Comparison of ENCODE assay signal across 16 cellular contexts in the genomic region with DNA sequence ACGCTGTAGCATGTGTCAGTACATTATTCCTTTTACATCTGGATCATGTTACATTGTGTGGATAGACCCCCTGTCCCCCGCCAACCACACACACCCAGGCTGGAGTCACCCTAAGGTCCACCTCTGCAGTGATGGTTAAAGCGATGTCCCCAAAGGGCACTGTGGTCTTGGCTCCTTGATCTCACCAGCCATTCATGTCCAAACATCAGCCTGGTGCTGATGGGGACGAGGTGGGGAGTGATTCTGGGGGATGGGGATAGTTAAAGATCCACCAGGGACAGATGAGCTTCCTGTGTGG. TPM values are rescaled to one million over a fixed set of nuclear protein-coding genes. Genes with fewer than 3 reads are reported as not detected.
DNase-seq lines count a peak whose midpoint lies in the region; ATAC-seq, FAIRE-seq and TF ChIP-seq lines count a peak whose summit lies in the region.
"Had no signal": no experiment of that assay in that cellular context is flagged by ENCODE, and none has a peak within 500 bp of the region (broad histone marks: within the 10 kb centered on the region; RNA-seq: fewer than 3 reads in every experiment).

No MANE protein-coding gene starts in this region.

- POLR2A ChIA-PET in activated CD8-positive, alpha-beta T cell treated with anti-CD3 and anti-CD28 coated beads, Interleukin-2, amount 10 ng/mL, durations not matched to agents 7 days and 5 days (lab: Charles Lee), result interaction anchor here (0.6 to 1.3 kb wide), 2 partner anchors 61 to 63 kb away, joined by 3 to 7 read pairs; a partner anchor contains a TSS

- no peak overlapping the region for H3K4me3 Mint-ChIP-seq in activated naive CD4-positive, alpha-beta T cell treated with anti-CD3 and anti-CD28 coated beads, Interleukin-2, amount 50 U/mL, for 24 hours
- no peak overlapping the region for H3K4me3 Mint-ChIP-seq in activated naive CD4-positive, alpha-beta T cell treated with anti-CD3 and anti-CD28 coated beads for 36 hours
- no peak overlapping the region for H3K4me3 Mint-ChIP-seq in effector memory CD8-positive, alpha-beta T cell
- H3K4me3 Mint-ChIP-seq in stimulated activated memory B cell treated with anti-CD40 and anti-IgM and Interleukin-4, amounts not matched to agents 10 μg/mL and 1 μg/mL and 100 μg/mL, for 72 hours, result no peak overlapping the region
- H3K4me3 Mint-ChIP-seq in activated CD8-positive, alpha-beta T cell treated with anti-CD3 and anti-CD28 coated beads, Interleukin-2, amount 10 ng/mL, durations not matched to agents 7 days and 5 days, result no peak overlapping the region

- peaks cover 13% of the 10 kb centered on the region for H3K36me3 Mint-ChIP-seq in activated naive CD4-positive, alpha-beta T cell treated with anti-CD3 and anti-CD28 coated beads, Interleukin-2, amount 50 U/mL, for 24 hours
- H3K36me3 Mint-ChIP-seq in activated naive CD4-positive, alpha-beta T cell treated with anti-CD3 and anti-CD28 coated beads for 36 hours (ENCODE audit: low read depth), result peaks cover 2% of the 10 kb centered on the region
- peaks cover 45% of the 10 kb centered on the region for H3K36me3 Mint-ChIP-seq in effector memory CD8-positive, alpha-beta T cell (ENCODE audit: insufficient read depth)
- H3K36me3 Mint-ChIP-seq in stimulated activated memory B cell treated with anti-CD40 and anti-IgM and Interleukin-4, amounts not matched to agents 10 μg/mL and 1 μg/mL and 100 μg/mL, for 72 hours, result peaks cover 38% of the 10 kb centered on the region
- peaks cover 34% of the 10 kb centered on the region for H3K36me3 Mint-ChIP-seq in activated CD8-positive, alpha-beta T cell treated with anti-CD3 and anti-CD28 coated beads, Interleukin-2, amount 10 ng/mL, durations not matched to agents 7 days and 5 days (ENCODE audit: low read depth)

- no peaks in the 10 kb centered on the region for H3K9me3 Mint-ChIP-seq in activated naive CD4-positive, alpha-beta T cell treated with anti-CD3 and anti-CD28 coated beads, Interleukin-2, amount 50 U/mL, for 24 hours
- no peaks in the 10 kb centered on the region for H3K9me3 Mint-ChIP-seq in activated naive CD4-positive, alpha-beta T cell treated with anti-CD3 and anti-CD28 coated beads for 36 hours
- no peaks in the 10 kb centered on the region for H3K9me3 Mint-ChIP-seq in effector memory CD8-positive, alpha-beta T cell
- no peaks in the 10 kb centered on the region for H3K9me3 Mint-ChIP-seq in stimulated activated memory B cell treated with anti-CD40 and anti-IgM and Interleukin-4, amounts not matched to agents 10 μg/mL and 1 μg/mL and 100 μg/mL, for 72 hours
- no peaks in the 10 kb centered on the region for H3K9me3 Mint-ChIP-seq in activated CD8-positive, alpha-beta T cell treated with anti-CD3 and anti-CD28 coated beads, Interleukin-2, amount 10 ng/mL, durations not matched to agents 7 days and 5 days (ENCODE audit: insufficient read depth)

- no peak for DNase-seq in activated naive CD4-positive, alpha-beta T cell treated with anti-CD3 and anti-CD28 coated beads for 36 hours
- no peak for DNase-seq in GM12891 (ENCODE audit: insufficient read length, low spot score)
- DNase-seq in effector memory CD8-positive, alpha-beta T cell, result no peak
- DNase-seq in activated CD8-positive, alpha-beta T cell treated with anti-CD3 and anti-CD28 coated beads, Interleukin-2, amount 10 ng/mL, durations not matched to agents 7 days and 5 days, result no peak
- no peak for DNase-seq in HUDEP-2 (lab: John Stamatoyannopoulos, UW; ENCODE audit: unreplicated experiment in 76 of 76)
- DNase-seq: AML-193, DMS 273 treated with DMSO at 0.1 percent for 48 hours, H7, NCI-H1930, NCI-H2171, NCI-H446 treated with DMSO at 0.1 percent for 48 hours, NCI-H748 treated with DMSO at 0.1 percent for 48 hours had no signal

- peak overlapping the region; percentile 25 for H3K27ac Mint-ChIP-seq in activated naive CD4-positive, alpha-beta T cell treated with anti-CD3 and anti-CD28 coated beads, Interleukin-2, amount 50 U/mL, for 24 hours
- H3K27ac Mint-ChIP-seq in activated naive CD4-positive, alpha-beta T cell treated with anti-CD3 and anti-CD28 coated beads for 36 hours, result no peak overlapping the region
- peak overlapping the region; percentile 21 to 85 for H3K27ac Mint-ChIP-seq in effector memory CD8-positive, alpha-beta T cell
- H3K27ac Mint-ChIP-seq in stimulated activated memory B cell treated with anti-CD40 and anti-IgM and Interleukin-4, amounts not matched to agents 10 μg/mL and 1 μg/mL and 100 μg/mL, for 72 hours, result peak overlapping the region; percentile 93
- no peak overlapping the region for H3K27ac Mint-ChIP-seq in activated CD8-positive, alpha-beta T cell treated with anti-CD3 and anti-CD28 coated beads, Interleukin-2, amount 10 ng/mL, durations not matched to agents 7 days and 5 days

- no peak for ATAC-seq in effector memory CD8-positive, alpha-beta T cell (replicated peaks)
- no peak for ATAC-seq in stimulated activated memory B cell treated with anti-CD40 and anti-IgM and Interleukin-4, amounts not matched to agents 10 μg/mL and 1 μg/mL and 100 μg/mL, for 72 hours
- no peak for ATAC-seq in activated CD8-positive, alpha-beta T cell treated with anti-CD3 and anti-CD28 coated beads, Interleukin-2, amount 10 ng/mL, durations not matched to agents 7 days and 5 days
- ATAC-seq: Panc1, Right ventricle myocardium inferior had no signal

- intact Hi-C loops in activated naive CD4-positive, alpha-beta T cell treated with anti-CD3 and anti-CD28 coated beads for 36 hours (cut with micrococcal nuclease), result no loop called here

- peak; percentile 56 for FAIRE-seq in GM12891 (lab: Jason Lieb, UNC)

- TF ChIP-seq POLR2A in GM12891 (IDR thresholded peaks at IDR 0.05; ENCODE audit: low read depth, low read length), result no peak

- H3K27me3 Mint-ChIP-seq in activated naive CD4-positive, alpha-beta T cell treated with anti-CD3 and anti-CD28 coated beads, Interleukin-2, amount 50 U/mL, for 24 hours, result no peaks in the 10 kb centered on the region
- H3K27me3 Mint-ChIP-seq in activated naive CD4-positive, alpha-beta T cell treated with anti-CD3 and anti-CD28 coated beads for 36 hours (ENCODE audit: low read depth), result no peaks in the 10 kb centered on the region
- no peaks in the 10 kb centered on the region for H3K27me3 Mint-ChIP-seq in effector memory CD8-positive, alpha-beta T cell
- H3K27me3 Mint-ChIP-seq in stimulated activated memory B cell treated with anti-CD40 and anti-IgM and Interleukin-4, amounts not matched to agents 10 μg/mL and 1 μg/mL and 100 μg/mL, for 72 hours, result no peaks in the 10 kb centered on the region
- no peaks in the 10 kb centered on the region for H3K27me3 Mint-ChIP-seq in activated CD8-positive, alpha-beta T cell treated with anti-CD3 and anti-CD28 coated beads, Interleukin-2, amount 10 ng/mL, durations not matched to agents 7 days and 5 days (ENCODE audit: low read depth)

- CTCF ChIA-PET in activated naive CD4-positive, alpha-beta T cell treated with anti-CD3 and anti-CD28 coated beads for 36 hours (lab: Charles Lee), result interaction anchor here (1.1 to 1.6 kb wide), 2 partner anchors 25 to 182 kb away, joined by 3 read pairs; no protein-coding TSS in a partner anchor
- CTCF ChIA-PET in activated CD8-positive, alpha-beta T cell treated with anti-CD3 and anti-CD28 coated beads, Interleukin-2, amount 10 ng/mL, durations not matched to agents 7 days and 5 days (lab: Charles Lee), result interaction anchor here (1.4 kb wide), 1 partner anchor 26 kb away, joined by 4 read pairs; no protein-coding TSS in a partner anchor

- peaks cover 60% of the 10 kb centered on the region for H3K4me1 Mint-ChIP-seq in activated naive CD4-positive, alpha-beta T cell treated with anti-CD3 and anti-CD28 coated beads, Interleukin-2, amount 50 U/mL, for 24 hours
- H3K4me1 Mint-ChIP-seq in activated naive CD4-positive, alpha-beta T cell treated with anti-CD3 and anti-CD28 coated beads for 36 hours (ENCODE audit: low read depth), result peaks cover 44% of the 10 kb centered on the region
- H3K4me1 Mint-ChIP-seq in effector memory CD8-positive, alpha-beta T cell (ENCODE audit: low read depth in 2 of 2), result peaks cover 40 to 62% of the 10 kb centered on the region in 2 donors
- peaks cover 95% of the 10 kb centered on the region for H3K4me1 Mint-ChIP-seq in stimulated activated memory B cell treated with anti-CD40 and anti-IgM and Interleukin-4, amounts not matched to agents 10 μg/mL and 1 μg/mL and 100 μg/mL, for 72 hours
- H3K4me1 Mint-ChIP-seq in activated CD8-positive, alpha-beta T cell treated with anti-CD3 and anti-CD28 coated beads, Interleukin-2, amount 10 ng/mL, durations not matched to agents 7 days and 5 days (ENCODE audit: low read depth), result peaks cover 56% of the 10 kb centered on the region

TF ChIP-seq in GM12891, 5 proteins besides CTCF, POLR2A, EP300 and RAD21:
- no peak for TF ChIP-seq POU2F2 (IDR thresholded peaks at IDR 0.05; ENCODE audit: low read depth, low read length)
- TF ChIP-seq POLR2AphosphoS5 (IDR thresholded peaks at IDR 0.05; ENCODE audit: low read depth, low read length), result no peak
- TF ChIP-seq SPI1 (IDR thresholded peaks at IDR 0.05; ENCODE audit: low read depth, low read length), result no peak
- TF ChIP-seq PAX5 (IDR thresholded peaks at IDR 0.05; ENCODE audit: insufficient read depth, low read length, severe bottlenecking), result no peak
- TF ChIP-seq TAF1 (IDR thresholded peaks at IDR 0.05; ENCODE audit: low read depth, low read length), result no peak

RNA-seq across cellular contexts. Expression of a gene that starts 59.2 kb away (rescaled TPM):
- total RNA-seq in activated naive CD4-positive, alpha-beta T cell treated with anti-CD3 and anti-CD28 coated beads for 36 hours, result 10 to 100 TPM; 13.6 TPM
- 7.4 TPM for polyA plus RNA-seq in GM12891 (2012; ENCODE audit: low read depth, missing spikeins)
- 10 to 100 TPM; 24.9 to 25.6 TPM for total RNA-seq in activated CD8-positive, alpha-beta T cell treated with anti-CD3 and anti-CD28 coated beads, Interleukin-2, amount 10 ng/mL, durations not matched to agents 7 days and 5 days

Comparison
In these comparisons a context has a peak if more than half of its experiments do, and no peak if none do; other contexts are left out.
1. H3K27ac Mint-ChIP-seq: peak in activated naive CD4-positive, alpha-beta T cell treated with anti-CD3 and anti-CD28 coated beads, Interleukin-2, amount 50 U/mL, for 24 hours (single experiment), effector memory CD8-positive, alpha-beta T cell (2 of 2) and stimulated activated memory B cell treated with anti-CD40 and anti-IgM and Interleukin-4, amounts not matched to agents 10 μg/mL and 1 μg/mL and 100 μg/mL, for 72 hours (single experiment); none in activated naive CD4-positive, alpha-beta T cell treated with anti-CD3 and anti-CD28 coated beads for 36 hours (single experiment) and activated CD8-positive, alpha-beta T cell treated with anti-CD3 and anti-CD28 coated beads, Interleukin-2, amount 10 ng/mL, durations not matched to agents 7 days and 5 days (single experiment).